In the genomic region with DNA sequence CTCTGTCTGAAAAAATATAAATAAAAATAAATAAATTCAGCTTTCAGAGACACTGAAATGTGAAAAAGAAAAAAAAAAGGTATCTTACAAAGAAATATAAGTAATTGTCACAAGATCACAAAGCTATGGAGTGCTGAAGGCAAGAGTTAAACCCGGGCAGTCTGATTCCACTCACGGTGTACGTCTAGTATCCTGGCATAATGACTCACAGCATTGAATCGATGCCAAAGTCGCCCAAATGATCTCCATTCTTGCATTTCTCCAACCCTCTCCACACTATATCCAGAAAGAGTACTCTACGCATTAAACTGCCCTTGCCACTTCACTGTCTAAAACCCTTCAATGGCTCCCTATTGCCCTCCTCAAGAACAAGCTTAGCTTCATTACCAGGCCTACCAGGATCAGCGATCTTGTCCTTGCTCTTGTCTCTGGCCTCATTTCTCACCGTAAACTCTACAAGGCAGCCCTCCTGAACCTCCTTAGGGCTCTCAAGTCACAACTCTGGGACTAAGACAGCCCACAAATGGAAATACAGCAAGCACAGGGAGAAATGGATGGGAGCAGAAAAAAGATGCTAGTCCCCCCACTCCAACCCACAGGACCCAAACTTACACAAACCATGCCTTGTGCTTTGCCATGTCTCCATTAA, we compare ENCODE assay signal across 18 cellular contexts. TPM values are rescaled to one million over a fixed set of nuclear protein-coding genes. Genes with fewer than 3 reads are reported as not detected.
DNase-seq lines count a peak whose midpoint lies in the region; ATAC-seq, FAIRE-seq and TF ChIP-seq lines count a peak whose summit lies in the region.
"Had no signal": no experiment of that assay in that cellular context is flagged by ENCODE, and none has a peak within 500 bp of the region (broad histone marks: within the 10 kb centered on the region; RNA-seq: fewer than 3 reads in every experiment).

No MANE protein-coding gene starts in this region.

- no peaks in the 10 kb centered on the region for H3K9me3 ChIP-seq in left ventricle myocardium inferior (replicated peaks)
- H3K9me3 ChIP-seq in heart right ventricle = no peaks in the 10 kb centered on the region
- H3K9me3 ChIP-seq in SK-N-SH = no peaks in the 10 kb centered on the region
- H3K9me3 ChIP-seq in SJCRH30 (replicated peaks) = no peaks in the 10 kb centered on the region
- H3K9me3 ChIP-seq: lower lobe of right lung, neutrophil, thoracic aorta had no signal

- H3K4me3 ChIP-seq in left ventricle myocardium inferior (no peak overlapping the region), heart right ventricle (no peak overlapping the region), SK-N-SH (ENCODE audit: low read depth in 2 of 2, low read length in 1 of 2) (no peak overlapping the region), fibroblast of villous mesenchyme (ENCODE audit: low read depth, low read length) (no peak overlapping the region), SJCRH30 (no peak overlapping the region)
- H3K4me3 ChIP-seq: K562, lower lobe of right lung, thoracic aorta had no signal

- DNase-seq in left ventricle myocardium inferior (no peak), heart right ventricle (no peak), SK-N-SH (no peak), fibroblast of villous mesenchyme (ENCODE audit: low read depth) (peak; percentile 23), urothelium cell line (ENCODE audit: low spot score) (peak; percentile 63), kidney glomerular epithelial cell (lab: John Stamatoyannopoulos, UW) (no peak), SJCRH30 (no peak)
- DNase-seq: activated CD4-positive, alpha-beta T cell treated with anti-CD3 and anti-CD28 coated beads for 48 hours; activated T-cell treated with anti-CD3 and anti-CD28 coated beads, Interleukin-2, amount 50 U/mL, for 72 hours; effector CD4-positive, alpha-beta T cell; lower lobe of right lung; NCI-H1417 treated with DMSO at 0.1 percent for 48 hours; NCI-H446 treated with DMSO at 0.1 percent for 48 hours had no signal

- ATAC-seq in heart right ventricle (no peak), HG03342 (IDR thresholded peaks at IDR 0.05; ENCODE audit: unreplicated experiment) (no peak)
- ATAC-seq: activated T-cell treated with anti-CD3 and anti-CD28 coated beads, Interleukin-2, amount 50 U/mL, for 72 hours; K562 had no signal

- POLR2A ChIA-PET in SK-N-SH (lab: Yijun Ruan, JAX) = no interaction called here

- H3K9ac ChIP-seq in SK-N-SH = peak overlapping the region; percentile 49; the same call in 1 of the 2 replicates

- H3K27ac ChIP-seq in left ventricle myocardium inferior (replicated peaks) (peak overlapping the region; percentile 58), heart right ventricle (peak overlapping the region in 1 of 10 donors; percentile 42), SK-N-SH (ENCODE audit: low read depth in 2 of 2, low read length in 1 of 2) (peak overlapping the region; percentile 8 to 92; a peak in 3 of 4 replicates), SJCRH30 (no peak overlapping the region)
- H3K27ac ChIP-seq: lower lobe of right lung, neutrophil, thoracic aorta had no signal

- no peak for TF ChIP-seq EP300 in SK-N-SH (IDR thresholded peaks at IDR 0.05; ENCODE audit: borderline replicate concordance in 1 of 2, low read depth in 1 of 2, low read length in 1 of 2)

- TF ChIP-seq RAD21 in SK-N-SH (IDR thresholded peaks at IDR 0.05; ENCODE audit: low read length) = no peak

- intact Hi-C loops in left ventricle myocardium inferior (cut with micrococcal nuclease) = no loop called here
- intact Hi-C loops in heart right ventricle (cut with DNase I) = no loop called here

- TF ChIP-seq CTCF in left ventricle myocardium inferior (IDR thresholded peaks at IDR 0.05; ENCODE audit: borderline replicate concordance) = no peak
- no peak for TF ChIP-seq CTCF in heart right ventricle (IDR thresholded peaks at IDR 0.05)
- no peak for TF ChIP-seq CTCF in SK-N-SH (IDR thresholded peaks at IDR 0.05)
- TF ChIP-seq CTCF in fibroblast of villous mesenchyme (IDR thresholded peaks at IDR 0.05; ENCODE audit: insufficient read depth, low read depth, low read length) = no peak

- WGBS in heart right ventricle, 2 donors = 78 to 81% methylated on average over 8 of the region's 8 CpGs
- WGBS in SK-N-SH (ENCODE audit: low lambda C conversion rate) = 64% methylated on average over 8 of the region's 8 CpGs

- peaks cover 71% of the 10 kb centered on the region for H3K79me2 ChIP-seq in SK-N-SH (ENCODE audit: insufficient read depth)

- no peaks in the 10 kb centered on the region for H3K36me3 ChIP-seq in left ventricle myocardium inferior
- peaks cover 0 to 7% (median 0%) of the 10 kb centered on the region in 9 donors for H3K36me3 ChIP-seq in heart right ventricle
- H3K36me3 ChIP-seq in SK-N-SH (replicated peaks in 1 of 2; ENCODE audit: control insufficient read depth in 1 of 2, insufficient read depth in 2 of 2, low read length in 1 of 2) = no peaks in the 10 kb centered on the region
- no peaks in the 10 kb centered on the region for H3K36me3 ChIP-seq in SJCRH30
- H3K36me3 ChIP-seq: lower lobe of right lung, neutrophil, thoracic aorta had no signal

- no peaks in the 10 kb centered on the region; the same call in 1 of the 2 replicates for H4K20me1 ChIP-seq in SK-N-SH (ENCODE audit: insufficient read depth)

- H3K27me3 ChIP-seq in left ventricle myocardium inferior (ENCODE audit: low read depth) = no peaks in the 10 kb centered on the region
- no peaks in the 10 kb centered on the region for H3K27me3 ChIP-seq in heart right ventricle
- no peaks in the 10 kb centered on the region for H3K27me3 ChIP-seq in SK-N-SH (ENCODE audit: insufficient read depth)
- no peaks in the 10 kb centered on the region for H3K27me3 ChIP-seq in SJCRH30
- H3K27me3 ChIP-seq: neutrophil had no signal

- no peak for FAIRE-seq in urothelium cell line (lab: Jason Lieb, UNC)
- FAIRE-seq: D721Med, K562 had no signal

- no peaks in the 10 kb centered on the region for H3K9me2 ChIP-seq in SK-N-SH

- peak overlapping the region; percentile 60 for H3K4me2 ChIP-seq in SK-N-SH

- peaks cover 27% of the 10 kb centered on the region for H3F3A ChIP-seq in SK-N-SH (replicated peaks; ENCODE audit: insufficient read depth)

- no peak overlapping the region for H2AFZ ChIP-seq in SK-N-SH (ENCODE audit: low read depth)

- peaks cover 65% of the 10 kb centered on the region for H3K4me1 ChIP-seq in left ventricle myocardium inferior
- H3K4me1 ChIP-seq in heart right ventricle = peaks cover 0 to 47% (median 19%) of the 10 kb centered on the region in 9 donors
- H3K4me1 ChIP-seq in SK-N-SH (ENCODE audit: control insufficient read depth in 1 of 2, insufficient read depth in 2 of 2, low read depth in 1 of 2, low read length in 1 of 2) = peaks cover 0 to 8% of the 10 kb centered on the region in 2 experiments; a peak in 3 of 4 replicates
- H3K4me1 ChIP-seq in SJCRH30 = no peaks in the 10 kb centered on the region

- CTCF ChIA-PET in SK-N-SH (lab: Yijun Ruan, JAX) = interaction anchor here (0.9 kb wide), 1 partner anchor 19 kb away, joined by 3 read pairs; no protein-coding TSS in a partner anchor

TF ChIP-seq in SK-N-SH, 30 proteins besides CTCF, POLR2A, EP300 and RAD21:
- TF ChIP-seq NFIC (IDR thresholded peaks at IDR 0.05; ENCODE audit: borderline replicate concordance) = peak; percentile 75
- TF ChIP-seq JUND (IDR thresholded peaks at IDR 0.05) = peak; percentile 37
- TF ChIP-seq, protein P1, sequence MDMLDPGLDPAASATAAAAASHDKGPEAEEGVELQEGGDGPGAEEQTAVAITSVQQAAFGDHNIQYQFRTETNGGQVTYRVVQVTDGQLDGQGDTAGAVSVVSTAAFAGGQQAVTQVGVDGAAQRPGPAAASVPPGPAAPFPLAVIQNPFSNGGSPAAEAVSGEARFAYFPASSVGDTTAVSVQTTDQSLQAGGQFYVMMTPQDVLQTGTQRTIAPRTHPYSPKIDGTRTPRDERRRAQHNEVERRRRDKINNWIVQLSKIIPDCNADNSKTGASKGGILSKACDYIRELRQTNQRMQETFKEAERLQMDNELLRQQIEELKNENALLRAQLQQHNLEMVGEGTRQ (IDR thresholded peaks at IDR 0.05; ENCODE audit: borderline replicate concordance, low read depth, low read length) = no peak
- TF ChIP-seq FOSL2 (IDR thresholded peaks at IDR 0.05; ENCODE audit: borderline replicate concordance, low read depth) = peak; percentile 56; the same call in 1 of the 2 replicates
- no peak for TF ChIP-seq TAF1 (IDR thresholded peaks at IDR 0.05; ENCODE audit: borderline replicate concordance, low read depth, low read length)
- TF ChIP-seq, protein P2, sequence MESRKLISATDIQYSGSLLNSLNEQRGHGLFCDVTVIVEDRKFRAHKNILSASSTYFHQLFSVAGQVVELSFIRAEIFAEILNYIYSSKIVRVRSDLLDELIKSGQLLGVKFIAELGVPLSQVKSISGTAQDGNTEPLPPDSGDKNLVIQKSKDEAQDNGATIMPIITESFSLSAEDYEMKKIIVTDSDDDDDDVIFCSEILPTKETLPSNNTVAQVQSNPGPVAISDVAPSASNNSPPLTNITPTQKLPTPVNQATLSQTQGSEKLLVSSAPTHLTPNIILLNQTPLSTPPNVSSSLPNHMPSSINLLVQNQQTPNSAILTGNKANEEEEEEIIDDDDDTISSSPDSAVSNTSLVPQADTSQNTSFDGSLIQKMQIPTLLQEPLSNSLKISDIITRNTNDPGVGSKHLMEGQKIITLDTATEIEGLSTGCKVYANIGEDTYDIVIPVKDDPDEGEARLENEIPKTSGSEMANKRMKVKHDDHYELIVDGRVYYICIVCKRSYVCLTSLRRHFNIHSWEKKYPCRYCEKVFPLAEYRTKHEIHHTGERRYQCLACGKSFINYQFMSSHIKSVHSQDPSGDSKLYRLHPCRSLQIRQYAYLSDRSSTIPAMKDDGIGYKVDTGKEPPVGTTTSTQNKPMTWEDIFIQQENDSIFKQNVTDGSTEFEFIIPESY (IDR thresholded peaks at IDR 0.05; ENCODE audit: borderline replicate concordance, low read depth) = no peak
- TF ChIP-seq TCF12 (IDR thresholded peaks at IDR 0.05) = peak; percentile 8; the same call in 1 of the 2 replicates

RNA-seq across cellular contexts. Expression of a gene that starts 7.7 kb away (rescaled TPM):
- total RNA-seq in left ventricle myocardium inferior (100 TPM), heart right ventricle (100 to 1,000 TPM in 6 of 10 donors, 10 to 100 TPM in 4; 78.7 to 122 (median 104) TPM), fibroblast of villous mesenchyme (45.8 and 54.4 TPM in 2 replicates)
- polyA plus RNA-seq in heart right ventricle (10 to 100 TPM; 28.3 to 56.4 TPM), SK-N-SH (2012; rRNA removed) (20.2 and 23.3 TPM in 2 replicates)
- polyA plus RNA-seq in SK-N-SH (2012; cell fraction: cytosol; rRNA removed) = 33.0 and 37.3 TPM in 2 replicates
- polyA plus RNA-seq in SK-N-SH (2012; cell fraction: nucleus; rRNA removed) = 6.8 and 12.7 TPM in 2 replicates
- 13.9 and 15.2 TPM in 2 replicates for total RNA-seq in SJCRH30 (2014; rRNA removed; shearing (Covaris generic))

Comparison
In these comparisons a context has a peak if more than half of its experiments do, and no peak if none do; other contexts are left out.
1. DNase-seq: peak in fibroblast of villous mesenchyme (single experiment) and urothelium cell line (single experiment); none in left ventricle myocardium inferior (single experiment), heart right ventricle (0 of 2), SK-N-SH (single experiment), kidney glomerular epithelial cell (single experiment) and SJCRH30 (0 of 2).